30 cellular contexts compared by ENCODE assay signal in the genomic region with DNA sequence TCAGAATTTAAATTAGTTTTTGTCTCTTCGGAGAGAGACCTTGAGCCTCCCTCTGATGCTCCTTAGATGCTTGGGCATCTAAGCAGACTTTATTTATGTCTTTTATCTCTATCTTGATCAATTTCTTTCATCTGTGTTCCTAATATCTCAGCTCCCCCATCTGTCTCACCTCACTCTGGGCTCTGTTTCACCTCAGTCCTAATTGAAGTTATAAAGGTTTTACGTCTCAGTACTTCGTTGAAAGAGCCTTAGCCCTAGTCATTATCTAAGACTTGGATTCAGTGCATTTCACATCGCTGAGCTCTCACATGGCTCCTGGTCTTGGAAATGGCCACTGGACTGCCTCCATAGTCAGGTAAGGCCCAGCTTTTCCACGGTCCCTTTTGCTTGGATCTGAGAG. TPM values are rescaled to one million over a fixed set of nuclear protein-coding genes. Genes with fewer than 3 reads are reported as not detected.
DNase-seq lines count a peak whose midpoint lies in the region; ATAC-seq and TF ChIP-seq lines count a peak whose summit lies in the region.
"Had no signal": no experiment of that assay in that cellular context is flagged by ENCODE, and none has a peak within 500 bp of the region (broad histone marks: within the 10 kb centered on the region; RNA-seq: fewer than 3 reads in every experiment).

No MANE protein-coding gene starts in this region.

- peak overlapping the region; percentile 50 for H3K27ac ChIP-seq in CD4-positive, alpha-beta memory T cell (ENCODE audit: low read depth, low read length)
- H3K27ac ChIP-seq: coronary artery, foreskin keratinocyte, tibial artery had no signal

- H3K27ac Mint-ChIP-seq in activated CD8-positive, alpha-beta memory T cell treated with anti-CD3 and anti-CD28 coated beads, Interleukin-2, amount 10 ng/mL, durations not matched to agents 7 days and 5 days, result peak overlapping the region; percentile 41
- peak overlapping the region; percentile 78 to 96 (median 92) for H3K27ac Mint-ChIP-seq in CD4-positive, alpha-beta memory T cell
- H3K27ac Mint-ChIP-seq in T-helper 17 cell (peak overlapping the region; percentile 96), progenitor cell of endocrine pancreas (no peak overlapping the region)
- peak overlapping the region; percentile 49 for H3K27ac Mint-ChIP-seq in central memory CD8-positive, alpha-beta T cell (ENCODE audit: low read depth)

- peaks cover 2% of the 10 kb centered on the region for H3K36me3 Mint-ChIP-seq in activated CD8-positive, alpha-beta memory T cell treated with anti-CD3 and anti-CD28 coated beads, Interleukin-2, amount 10 ng/mL, durations not matched to agents 7 days and 5 days
- H3K36me3 Mint-ChIP-seq in CD4-positive, alpha-beta memory T cell, result no peaks in the 10 kb centered on the region
- H3K36me3 Mint-ChIP-seq in T-helper 17 cell (ENCODE audit: low read depth), result no peaks in the 10 kb centered on the region
- H3K36me3 Mint-ChIP-seq in central memory CD8-positive, alpha-beta T cell (ENCODE audit: insufficient read depth), result peaks cover under 1% of the 10 kb centered on the region
- H3K36me3 Mint-ChIP-seq in progenitor cell of endocrine pancreas (ENCODE audit: insufficient read depth), result no peaks in the 10 kb centered on the region
- H3K36me3 Mint-ChIP-seq: naive thymus-derived CD8-positive, alpha-beta T cell had no signal

- intact Hi-C loops in CD4-positive, alpha-beta memory T cell (cut with micrococcal nuclease), result loop anchor here (2.0 kb wide), 1 partner anchor 15 kb away; no protein-coding TSS in a partner anchor

- peak; percentile 9 for ATAC-seq in activated CD8-positive, alpha-beta memory T cell treated with anti-CD3 and anti-CD28 coated beads, Interleukin-2, amount 10 ng/mL, durations not matched to agents 7 days and 5 days
- ATAC-seq in T-helper 17 cell (peak; percentile 57), GM21717 (IDR thresholded peaks at IDR 0.05; ENCODE audit: unreplicated experiment) (no peak)
- no peak for ATAC-seq in central memory CD8-positive, alpha-beta T cell (replicated peaks; ENCODE audit: extremely low read depth, poor library complexity, severe bottlenecking)
- ATAC-seq: esophagus mucosa; foreskin keratinocyte; heart right ventricle; naive thymus-derived CD8-positive, alpha-beta T cell; PC-3; Right ventricle myocardium inferior; SK-N-SH treated with all-trans-retinoic acid at 6 μM for 48 hours had no signal

- peak overlapping the region; percentile 61 for H3K4me3 Mint-ChIP-seq in activated CD8-positive, alpha-beta memory T cell treated with anti-CD3 and anti-CD28 coated beads, Interleukin-2, amount 10 ng/mL, durations not matched to agents 7 days and 5 days
- peak overlapping the region; percentile 53 to 85 (median 82) for H3K4me3 Mint-ChIP-seq in CD4-positive, alpha-beta memory T cell
- H3K4me3 Mint-ChIP-seq in T-helper 17 cell, result peak overlapping the region; percentile 91
- peak overlapping the region; percentile 3 for H3K4me3 Mint-ChIP-seq in central memory CD8-positive, alpha-beta T cell
- H3K4me3 Mint-ChIP-seq in progenitor cell of endocrine pancreas (ENCODE audit: low read depth), result no peak overlapping the region
- H3K4me3 Mint-ChIP-seq: activated B cell treated with CpG ODN at 0.5 μM for 24 hours had no signal

- DNase-seq in activated CD8-positive, alpha-beta memory T cell treated with anti-CD3 and anti-CD28 coated beads, Interleukin-2, amount 10 ng/mL, durations not matched to agents 7 days and 5 days, result no peak
- no peak for DNase-seq in activated CD8-positive, alpha-beta memory T cell treated with anti-CD3 and anti-CD28 coated beads for 24 hours
- no peak for DNase-seq in CD4-positive, alpha-beta memory T cell
- DNase-seq in T-helper 17 cell, result no peak
- DNase-seq in central memory CD8-positive, alpha-beta T cell (ENCODE audit: low spot score in 2 of 2), result no peak
- no peak for DNase-seq in progenitor cell of endocrine pancreas (ENCODE audit: low spot score, unreplicated experiment)
- DNase-seq: ACHN; activated B cell treated with CpG ODN at 0.5 μM for 24 hours; activated gamma-delta T cell; aorta; BE2C; Caco-2; foreskin keratinocyte; H7; heart right ventricle; midbrain; naive thymus-derived CD8-positive, alpha-beta T cell; NCI-H1694 treated with DMSO at 0.1 percent for 48 hours; NCI-H2171; NCI-H524; PC-3; T1000; tibial artery had no signal

- peaks cover 42% of the 10 kb centered on the region for H3K4me1 ChIP-seq in CD4-positive, alpha-beta memory T cell (ENCODE audit: insufficient read depth, low read length)
- H3K4me1 ChIP-seq: BE2C, Caco-2, foreskin keratinocyte, tibial artery had no signal

- H3K36me3 ChIP-seq in CD4-positive, alpha-beta memory T cell (ENCODE audit: insufficient read depth, low read length), result no peaks in the 10 kb centered on the region
- H3K36me3 ChIP-seq: BE2C, heart right ventricle, tibial artery had no signal

- H3K9me3 ChIP-seq in CD4-positive, alpha-beta memory T cell (ENCODE audit: control insufficient read depth in 1 of 2, low read length in 2 of 2), result no peaks in the 10 kb centered on the region
- no peaks in the 10 kb centered on the region for H3K9me3 ChIP-seq in T-helper 17 cell (ENCODE audit: control insufficient read depth, low read length, poor library complexity, severe bottlenecking)
- H3K9me3 ChIP-seq: BE2C, Caco-2, heart right ventricle, tibial artery had no signal

- H3K4me1 Mint-ChIP-seq in activated CD8-positive, alpha-beta memory T cell treated with anti-CD3 and anti-CD28 coated beads, Interleukin-2, amount 10 ng/mL, durations not matched to agents 7 days and 5 days, result peaks cover 37% of the 10 kb centered on the region
- H3K4me1 Mint-ChIP-seq in CD4-positive, alpha-beta memory T cell, result peaks cover 33 to 69% (median 38%) of the 10 kb centered on the region in 4 donors
- H3K4me1 Mint-ChIP-seq in T-helper 17 cell (peaks cover 34% of the 10 kb centered on the region), progenitor cell of endocrine pancreas (ENCODE audit: low read depth) (no peaks in the 10 kb centered on the region)
- peaks cover 20% of the 10 kb centered on the region for H3K4me1 Mint-ChIP-seq in central memory CD8-positive, alpha-beta T cell
- H3K4me1 Mint-ChIP-seq: activated B cell treated with CpG ODN at 0.5 μM for 24 hours had no signal

- no peaks in the 10 kb centered on the region for H3K27me3 Mint-ChIP-seq in activated CD8-positive, alpha-beta memory T cell treated with anti-CD3 and anti-CD28 coated beads, Interleukin-2, amount 10 ng/mL, durations not matched to agents 7 days and 5 days
- no peaks in the 10 kb centered on the region for H3K27me3 Mint-ChIP-seq in CD4-positive, alpha-beta memory T cell
- no peaks in the 10 kb centered on the region for H3K27me3 Mint-ChIP-seq in T-helper 17 cell
- no peaks in the 10 kb centered on the region for H3K27me3 Mint-ChIP-seq in central memory CD8-positive, alpha-beta T cell
- peaks cover 5% of the 10 kb centered on the region for H3K27me3 Mint-ChIP-seq in progenitor cell of endocrine pancreas

- TF ChIP-seq CTCF in progenitor cell of endocrine pancreas (IDR thresholded peaks at IDR 0.05; ENCODE audit: unreplicated experiment), result no peak

- CTCF ChIA-PET in activated CD8-positive, alpha-beta memory T cell treated with anti-CD3 and anti-CD28 coated beads, Interleukin-2, amount 10 ng/mL, durations not matched to agents 7 days and 5 days (lab: Charles Lee), result interaction anchor here (1.0 to 1.1 kb wide), 2 partner anchors 36 to 56 kb away, joined by 3 read pairs; no protein-coding TSS in a partner anchor
- CTCF ChIA-PET in CD4-positive, alpha-beta memory T cell (lab: Charles Lee; ENCODE audit: partially characterized antibody), result interaction anchor here (1.2 to 2.3 kb wide), 6 partner anchors 14 to 75 kb away, joined by 3 to 7 read pairs (median 4); partner anchors contain the start of gene CTLA4

- H3K9me3 Mint-ChIP-seq in activated CD8-positive, alpha-beta memory T cell treated with anti-CD3 and anti-CD28 coated beads, Interleukin-2, amount 10 ng/mL, durations not matched to agents 7 days and 5 days (ENCODE audit: low read depth), result no peaks in the 10 kb centered on the region
- H3K9me3 Mint-ChIP-seq in CD4-positive, alpha-beta memory T cell, result no peaks in the 10 kb centered on the region
- no peaks in the 10 kb centered on the region for H3K9me3 Mint-ChIP-seq in central memory CD8-positive, alpha-beta T cell
- no peaks in the 10 kb centered on the region for H3K9me3 Mint-ChIP-seq in progenitor cell of endocrine pancreas (ENCODE audit: low read depth)
- H3K9me3 Mint-ChIP-seq: activated B cell treated with CpG ODN at 0.5 μM for 24 hours; naive thymus-derived CD8-positive, alpha-beta T cell had no signal

- peak overlapping the region in 1 of 2 donors; percentile 42 for H3K4me3 ChIP-seq in CD4-positive, alpha-beta memory T cell (ENCODE audit: low read length in 2 of 2)
- H3K4me3 ChIP-seq: coronary artery, heart right ventricle, tibial artery had no signal

- POLR2A ChIA-PET in CD4-positive, alpha-beta memory T cell (lab: Charles Lee; ENCODE audit: partially characterized antibody), result interaction anchor here (0.7 to 9.6 kb wide), 7 partner anchors 9 to 113 kb away, joined by 3 to 213 read pairs (median 4); partner anchors contain the start of gene CTLA4

- H3K27me3 ChIP-seq in CD4-positive, alpha-beta memory T cell (ENCODE audit: insufficient read depth, low read length), result no peaks in the 10 kb centered on the region
- H3K27me3 ChIP-seq: heart right ventricle, tibial artery had no signal

RNA-seq across cellular contexts. Expression of gene CTLA4, which starts 13.8 kb away (rescaled TPM):
- 10 to 100 TPM; 20.8 to 66.6 TPM for total RNA-seq in activated CD8-positive, alpha-beta memory T cell treated with anti-CD3 and anti-CD28 coated beads, Interleukin-2, amount 10 ng/mL, durations not matched to agents 7 days and 5 days
- total RNA-seq in CD4-positive, alpha-beta memory T cell, result 10 to 100 TPM; 18.4 to 20.4 TPM
- 1 to 10 TPM; 7.6 to 9.0 TPM for polyA plus RNA-seq in CD4-positive, alpha-beta memory T cell
- total RNA-seq in T-helper 17 cell, result 100 to 1,000 TPM in 1 of 2 donors, 10 to 100 TPM in 1; 77.2 to 109 TPM
- total RNA-seq in progenitor cell of endocrine pancreas, result not detected in 2 replicates
- total RNA-seq: foreskin keratinocyte, H7, kidney epithelial cell, PC-3, skeletal muscle tissue had no signal
- polyA plus RNA-seq: aorta, foreskin keratinocyte had no signal

Comparison
In these comparisons a context has a peak if more than half of its experiments do, and no peak if none do; other contexts are left out.
1. ATAC-seq: peak in activated CD8-positive, alpha-beta memory T cell treated with anti-CD3 and anti-CD28 coated beads, Interleukin-2, amount 10 ng/mL, durations not matched to agents 7 days and 5 days (single experiment) and T-helper 17 cell (single experiment); none in central memory CD8-positive, alpha-beta T cell (single experiment) and GM21717 (single experiment).
2. RNA of gene CTLA4, which starts 13.8 kb away (total RNA-seq): 77.2 to 109 TPM in T-helper 17 cell, 20.8 to 66.6 TPM in activated CD8-positive, alpha-beta memory T cell treated with anti-CD3 and anti-CD28 coated beads, Interleukin-2, amount 10 ng/mL, durations not matched to agents 7 days and 5 days and 18.4 to 20.4 TPM in CD4-positive, alpha-beta memory T cell; not detected in progenitor cell of endocrine pancreas; every median in the first group is over 10 times any median in the second.